Comparison of ENCODE assay signal across 8 cellular contexts in the genomic region with DNA sequence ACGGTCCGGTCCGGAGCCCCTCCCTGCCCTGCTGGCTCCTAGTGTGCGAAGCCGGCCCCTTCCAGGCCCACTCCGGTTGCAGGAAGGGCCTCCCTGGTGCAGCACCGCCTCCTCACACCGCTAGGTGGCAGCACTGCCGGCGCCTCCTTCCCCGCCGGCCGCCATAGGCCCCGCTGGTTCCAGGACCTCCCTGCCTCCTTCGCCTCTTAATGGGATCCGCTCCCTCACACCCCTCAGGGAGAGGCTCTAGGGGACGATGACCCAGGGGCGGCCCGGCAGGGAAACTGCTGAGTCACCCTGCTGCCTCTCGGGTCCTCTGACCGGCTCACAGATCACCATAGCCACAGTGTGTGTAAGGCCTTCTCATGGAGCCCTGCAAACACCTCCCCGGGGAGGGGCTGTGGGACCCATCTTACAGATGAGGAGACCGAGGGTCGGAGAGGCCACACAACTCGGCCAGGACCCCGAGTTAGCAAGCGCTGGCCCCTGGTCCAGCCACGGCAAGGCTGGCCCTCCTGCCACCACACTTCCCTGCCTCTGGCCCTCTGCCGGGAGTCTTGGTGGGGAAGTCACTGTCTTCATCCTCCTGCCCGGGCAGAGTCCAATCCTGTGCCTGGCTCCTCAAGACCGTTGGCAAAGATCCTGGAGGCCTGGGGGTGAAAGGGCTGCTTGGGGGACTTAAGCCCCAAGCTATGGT. TPM values are rescaled to one million over a fixed set of nuclear protein-coding genes. Genes with fewer than 3 reads are reported as not detected.
A peak's percentile ranks its signal among the peaks of the same experiment; 100 is the strongest.
DNase-seq lines count a peak whose midpoint lies in the region; ATAC-seq, FAIRE-seq and TF ChIP-seq lines count a peak whose summit lies in the region.

No MANE protein-coding gene starts in this region.

- H3K4me1 ChIP-seq in prostate gland (replicated peaks) (no peaks in the 10 kb centered on the region), uterus (peaks cover 0 to 17% of the 10 kb centered on the region in 2 donors)

- TF ChIP-seq POLR2A in prostate gland (IDR thresholded peaks at IDR 0.05) (no peak), uterus (IDR thresholded peaks at IDR 0.05) (no peak)

- H3K27ac ChIP-seq in prostate gland (no peak overlapping the region), uterus (no peak overlapping the region)

- WGBS in prostate gland = 22% methylated on average over 31 of the region's 31 CpGs

- FAIRE-seq in frontal cortex (lab: Jason Lieb, UNC) = no peak

- POLR2A ChIA-PET in BJ (lab: Charles Lee) = no interaction called here

- peak; percentile 93 for TF ChIP-seq CTCF in BJ (IDR thresholded peaks at IDR 0.05; ENCODE audit: insufficient read depth, low read depth, low read length)
- peak; percentile 71 to 93 (median 84) for TF ChIP-seq CTCF in prostate gland (IDR thresholded peaks at IDR 0.05)
- peak; percentile 66 to 77 (median 72) for TF ChIP-seq CTCF in uterus (IDR thresholded peaks at IDR 0.05)

- H3K36me3 ChIP-seq in BJ (ENCODE audit: control insufficient read depth, insufficient read depth, low read length) (no peaks in the 10 kb centered on the region), prostate gland (no peaks in the 10 kb centered on the region), uterus (no peaks in the 10 kb centered on the region)

- ATAC-seq in GM21786 (IDR thresholded peaks at IDR 0.05; ENCODE audit: unreplicated experiment) = peak; percentile 47

- CTCF ChIA-PET in BJ (lab: Yijun Ruan, JAX) = interaction anchor here (1.0 kb wide), 1 partner anchor 13 kb away, joined by 3 read pairs; no protein-coding TSS in a partner anchor

- H3K9me3 ChIP-seq in prostate gland (no peaks in the 10 kb centered on the region), uterus (no peaks in the 10 kb centered on the region)

- H3K27me3 ChIP-seq in BJ (ENCODE audit: control insufficient read depth, insufficient read depth, low read length) (peaks cover 9% of the 10 kb centered on the region), prostate gland (replicated peaks; ENCODE audit: insufficient read depth) (peaks cover 18% of the 10 kb centered on the region), uterus (peaks cover 0 to 8% of the 10 kb centered on the region in 2 donors)

- intact Hi-C loops in prostate gland (cut with DNase I) (no loop called here), uterus (cut with DNase I; ENCODE audit: low total_unique reads) (no loop called here)

- H3K4me3 ChIP-seq in BJ (ENCODE audit: low read depth, low read length) (no peak overlapping the region), prostate gland (no peak overlapping the region), uterus (peak overlapping the region in 1 of 2 donors; percentile 3)

- no peak for DNase-seq in BJ (ENCODE audit: low read depth)
- peak; percentile 33 for DNase-seq in RKO (ENCODE audit: low spot score)
- DNase-seq in activated T-helper 9 cell treated with anti-CD3 and anti-CD28 coated beads, Interleukin-2, amount 50 U/mL, for 16 hours (ENCODE audit: low read depth) = peak; percentile 43
- peak; percentile 75 to 76 for DNase-seq in frontal cortex (ENCODE audit: low spot score in 2 of 2)
- DNase-seq in prostate gland (ENCODE audit: low spot score) = peak; percentile 11
- peak in 1 of 2 donors; percentile 31 for DNase-seq in uterus
- DNase-seq in GF-D8 (lab: John Stamatoyannopoulos, UW) = no peak

RNA-seq across cellular contexts. Expression of a gene that starts 1.6 kb away (rescaled TPM):
- polyA plus RNA-seq in BJ (2011; rRNA removed) = 0.50 and 0.80 TPM in 2 replicates
- 0.57 and 1.1 TPM in 2 replicates for polyA minus RNA-seq in BJ (2011; rRNA and poly(A)+ RNA removed)
- total RNA-seq in frontal cortex (16.7 TPM), prostate gland (1 to 10 TPM in 1 of 2 donors, under 1 TPM in 1; 0.73 to 6.7 TPM), uterus (1 to 10 TPM in 2 of 4 donors, under 1 TPM in 1, not detected in 1; 0.97 to 2.7 (median 2.0) TPM)

Comparison
In these comparisons a context has a peak if more than half of its experiments do, and no peak if none do; other contexts are left out.
1. DNase-seq: peak in RKO (single experiment), activated T-helper 9 cell treated with anti-CD3 and anti-CD28 coated beads, Interleukin-2, amount 50 U/mL, for 16 hours (single experiment), frontal cortex (2 of 2) and prostate gland (single experiment); none in BJ (single experiment) and GF-D8 (single experiment).
2. Peak in every context shown above with its lines, with median percentiles within 50 percentile points of each other: CTCF ChIP-seq.